ENCODE assay signal across 14 cellular contexts in the genomic region with DNA sequence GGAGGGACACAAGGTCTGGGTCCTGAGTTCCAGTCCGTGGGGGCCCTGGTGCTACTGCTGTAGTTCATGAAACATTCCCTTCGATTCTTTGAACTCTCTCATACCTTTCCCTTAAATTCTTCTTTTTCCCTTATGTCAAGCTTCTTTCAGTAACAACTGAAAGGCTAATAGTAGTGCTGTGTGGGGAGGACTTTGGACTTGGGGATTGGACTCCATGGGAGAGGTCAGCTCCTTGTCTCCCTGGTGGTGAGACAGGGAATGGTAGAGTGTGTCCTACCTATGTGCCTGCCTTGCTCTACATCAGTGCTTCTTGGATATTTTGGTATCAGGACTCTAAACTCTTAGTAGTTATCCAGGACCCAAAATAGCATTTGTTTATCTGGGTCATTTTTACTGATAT.
"Had no signal": no experiment of that assay in that cellular context is flagged by ENCODE, and none has a peak within 500 bp of the region (broad histone marks: within the 10 kb centered on the region; RNA-seq: fewer than 3 reads in every experiment).

No MANE protein-coding gene starts in this region.

- H3K36me3 Mint-ChIP-seq: activated naive CD4-positive, alpha-beta T cell treated with anti-CD3 and anti-CD28 coated beads, Interleukin-2, amount 50 U/mL, for 24 hours; brain had no signal

- H3K4me3 Mint-ChIP-seq: activated naive CD4-positive, alpha-beta T cell treated with anti-CD3 and anti-CD28 coated beads, Interleukin-2, amount 50 U/mL, for 24 hours; brain; central memory CD8-positive, alpha-beta T cell; dendritic cell treated with granulocyte-macrophage colony-stimulating factor and Interleukin-4, amounts not matched to agents 40 ng/mL and 50 ng/mL, for 4 days; effector memory CD8-positive, alpha-beta T cell had no signal

- ATAC-seq: effector memory CD8-positive, alpha-beta T cell; left lung had no signal

- H3K9me3 ChIP-seq: left lung, tibial nerve had no signal

- H3K27me3 Mint-ChIP-seq: activated naive CD4-positive, alpha-beta T cell treated with anti-CD3 and anti-CD28 coated beads, Interleukin-2, amount 50 U/mL, for 24 hours; central memory CD8-positive, alpha-beta T cell; dendritic cell treated with granulocyte-macrophage colony-stimulating factor and Interleukin-4, amounts not matched to agents 40 ng/mL and 50 ng/mL, for 4 days; effector memory CD8-positive, alpha-beta T cell had no signal

- H3K27me3 ChIP-seq: left lung, tibial nerve had no signal

- H3K4me1 ChIP-seq: left lung, tibial nerve had no signal

- DNase-seq: activated CD4-positive, alpha-beta T cell treated with anti-CD3 and anti-CD28 coated beads, Interleukin-2, amount 50 U/mL, for 1 hour; activated T-cell treated with anti-CD3 and anti-CD28 coated beads, Interleukin-2, amount 50 U/mL, for 1 hour; amniotic stem cell; effector memory CD8-positive, alpha-beta T cell; hypothalamus; left lung; mesenchymal stem cell; T-helper 2 cell had no signal

- H3K4me3 ChIP-seq: left lung, skin epidermis, tibial nerve had no signal

- H3K27ac ChIP-seq: left lung, skin epidermis, tibial nerve had no signal

- H3K36me3 ChIP-seq: left lung, tibial nerve had no signal

- H3K27ac Mint-ChIP-seq: activated naive CD4-positive, alpha-beta T cell treated with anti-CD3 and anti-CD28 coated beads, Interleukin-2, amount 50 U/mL, for 24 hours; brain; dendritic cell treated with granulocyte-macrophage colony-stimulating factor and Interleukin-4, amounts not matched to agents 40 ng/mL and 50 ng/mL, for 4 days had no signal

- H3K4me1 Mint-ChIP-seq: activated naive CD4-positive, alpha-beta T cell treated with anti-CD3 and anti-CD28 coated beads, Interleukin-2, amount 50 U/mL, for 24 hours; brain had no signal

- H3K9me3 Mint-ChIP-seq: activated naive CD4-positive, alpha-beta T cell treated with anti-CD3 and anti-CD28 coated beads, Interleukin-2, amount 50 U/mL, for 24 hours; central memory CD8-positive, alpha-beta T cell; dendritic cell treated with granulocyte-macrophage colony-stimulating factor and Interleukin-4, amounts not matched to agents 40 ng/mL and 50 ng/mL, for 4 days; effector memory CD8-positive, alpha-beta T cell had no signal
